ENCODE assay signal across 1 cellular context in the genomic region with DNA sequence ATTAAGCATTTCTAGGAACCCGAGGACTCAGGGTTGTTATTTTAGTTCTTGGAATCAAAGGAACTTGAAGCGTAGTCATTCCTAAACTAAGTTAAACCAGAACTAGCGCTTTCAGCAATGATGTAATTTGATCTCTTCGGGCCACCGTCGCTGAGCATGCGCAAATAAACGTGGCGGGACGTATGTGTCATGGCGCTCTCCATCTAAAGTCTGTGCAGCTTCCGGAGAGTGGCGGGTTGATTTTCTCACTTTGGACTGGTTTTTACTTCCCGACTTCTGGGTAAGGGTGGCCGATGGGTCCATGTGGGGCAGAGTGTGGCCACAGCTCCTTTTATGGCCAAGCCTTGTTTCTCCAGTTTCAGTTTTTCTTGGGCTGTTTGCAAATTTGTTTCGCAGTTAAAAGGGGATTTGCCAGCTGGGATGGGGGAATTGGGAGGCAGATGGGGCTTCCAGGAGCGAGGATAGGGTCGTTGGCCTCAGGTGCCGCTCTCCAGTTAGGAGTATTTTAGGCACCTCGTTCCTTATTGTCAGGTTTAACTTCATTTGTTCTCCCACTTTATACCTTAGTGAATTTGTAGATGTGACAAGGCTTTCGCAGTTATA.
A peak's percentile ranks its signal among the peaks of the same experiment; 100 is the strongest.
TF ChIP-seq lines count a peak whose summit lies in the region.

Gene CDKAL1, plus strand, starts transcription at position 163 of the 603 bp plus-strand sequence. CDS start 11,894 bp downstream, outside the sequence.

TF ChIP-seq in HepG2, 621 proteins besides CTCF, POLR2A, EP300 and RAD21 (continued from another document and continues in another):
- TF ChIP-seq E2F2 (CRISPR knock-in tag; IDR thresholded peaks at IDR 0.05; ENCODE audit: borderline replicate concordance) = peak; percentile 46; the same call in 1 of the 2 replicates
- no peak for TF ChIP-seq ATAD3A (CRISPR knock-in tag; IDR thresholded peaks at IDR 0.05)
- TF ChIP-seq, protein P1, sequence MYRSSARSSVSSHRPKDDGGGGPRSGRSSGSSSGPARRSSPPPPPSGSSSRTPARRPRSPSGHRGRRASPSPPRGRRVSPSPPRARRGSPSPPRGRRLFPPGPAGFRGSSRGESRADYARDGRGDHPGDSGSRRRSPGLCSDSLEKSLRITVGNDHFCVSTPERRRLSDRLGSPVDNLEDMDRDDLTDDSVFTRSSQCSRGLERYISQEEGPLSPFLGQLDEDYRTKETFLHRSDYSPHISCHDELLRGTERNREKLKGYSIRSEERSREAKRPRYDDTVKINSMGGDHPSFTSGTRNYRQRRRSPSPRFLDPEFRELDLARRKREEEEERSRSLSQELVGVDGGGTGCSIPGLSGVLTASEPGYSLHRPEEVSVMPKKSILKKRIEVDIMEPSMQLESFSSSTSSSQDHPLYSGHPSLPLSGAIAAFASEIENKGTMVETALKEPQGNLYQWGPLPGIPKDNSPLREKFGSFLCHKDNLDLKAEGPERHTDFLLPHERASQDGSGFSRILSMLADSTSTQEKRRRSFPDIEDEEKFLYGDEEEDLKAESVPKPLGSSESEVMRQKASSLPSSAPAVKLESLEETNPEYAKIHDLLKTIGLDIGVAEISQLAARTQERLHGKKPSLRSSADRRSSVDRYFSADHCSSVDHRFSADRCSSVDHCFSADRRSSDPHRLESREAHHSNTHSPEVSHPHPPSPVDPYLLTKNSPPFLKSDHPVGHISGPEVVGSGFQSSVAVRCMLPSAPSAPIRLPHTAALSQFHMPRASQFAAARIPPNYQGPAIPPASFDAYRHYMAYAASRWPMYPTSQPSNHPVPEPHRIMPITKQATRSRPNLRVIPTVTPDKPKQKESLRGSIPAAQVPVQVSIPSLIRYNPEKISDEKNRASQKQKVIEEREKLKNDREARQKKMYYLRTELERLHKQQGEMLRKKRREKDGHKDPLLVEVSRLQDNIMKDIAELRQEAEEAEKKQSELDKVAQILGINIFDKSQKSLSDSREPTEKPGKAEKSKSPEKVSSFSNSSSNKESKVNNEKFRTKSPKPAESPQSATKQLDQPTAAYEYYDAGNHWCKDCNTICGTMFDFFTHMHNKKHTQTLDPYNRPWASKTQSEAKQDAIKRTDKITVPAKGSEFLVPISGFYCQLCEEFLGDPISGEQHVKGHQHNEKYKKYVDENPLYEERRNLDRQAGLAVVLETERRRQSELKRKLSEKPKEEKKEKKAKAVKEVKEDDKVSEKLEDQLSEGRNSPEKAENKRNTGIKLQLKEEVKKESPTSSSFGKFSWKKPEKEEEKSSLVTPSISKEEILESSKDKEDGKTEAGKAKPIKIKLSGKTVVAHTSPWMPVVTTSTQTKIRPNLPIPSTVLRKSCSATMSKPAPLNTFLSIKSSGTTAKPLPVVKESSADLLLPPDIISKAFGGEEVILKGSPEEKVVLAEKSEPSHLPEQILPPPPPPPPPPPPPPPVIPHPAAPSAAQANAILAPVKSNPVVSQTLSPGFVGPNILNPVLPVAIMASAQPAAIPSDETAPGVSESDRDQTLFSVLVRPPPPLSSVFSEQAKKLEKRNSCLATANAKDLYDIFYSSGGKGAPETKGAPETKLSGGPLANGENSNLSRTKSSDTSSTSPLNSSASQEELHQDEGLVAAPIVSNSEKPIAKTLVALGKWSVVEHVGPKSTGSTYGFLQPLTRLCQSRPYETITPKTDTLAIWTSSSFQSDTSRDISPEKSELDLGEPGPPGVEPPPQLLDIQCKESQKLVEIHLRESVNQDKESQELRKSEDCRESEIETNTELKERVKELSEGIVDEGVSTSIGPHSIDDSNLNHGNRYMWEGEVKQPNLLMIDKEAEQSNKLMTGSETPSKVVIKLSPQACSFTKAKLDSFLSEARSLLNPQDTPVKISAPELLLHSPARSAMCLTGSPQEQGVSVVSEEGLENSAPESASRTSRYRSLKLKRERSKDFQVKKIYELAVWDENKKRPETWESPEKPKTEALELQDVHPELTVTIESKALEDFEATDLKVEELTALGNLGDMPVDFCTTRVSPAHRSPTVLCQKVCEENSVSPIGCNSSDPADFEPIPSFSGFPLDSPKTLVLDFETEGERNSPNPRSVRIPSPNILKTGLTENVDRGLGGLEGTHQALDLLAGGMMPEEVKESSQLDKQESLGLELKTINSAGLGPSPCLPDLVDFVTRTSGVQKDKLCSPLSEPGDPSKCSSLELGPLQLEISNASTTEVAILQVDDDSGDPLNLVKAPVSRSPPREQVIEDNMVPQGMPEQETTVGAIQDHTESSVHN (CRISPR knock-in tag; IDR thresholded peaks at IDR 0.05) = no peak
- no peak for TF ChIP-seq JUNB (CRISPR knock-in tag; IDR thresholded peaks at IDR 0.05; ENCODE audit: borderline replicate concordance)
- TF ChIP-seq ZNF180 (CRISPR knock-in tag; IDR thresholded peaks at IDR 0.05; ENCODE audit: borderline replicate concordance, low read depth) = no peak
- TF ChIP-seq STAG1 (CRISPR knock-in tag; IDR thresholded peaks at IDR 0.05) = 0 out of 2 replicates have a peak, but pooled peaks have one; percentile 11
- no peak for TF ChIP-seq HOXD1 (CRISPR knock-in tag; IDR thresholded peaks at IDR 0.05)
- TF ChIP-seq CSRNP2 (CRISPR knock-in tag; conservative IDR thresholded peaks at IDR 0.05; ENCODE audit: low read depth) = no peak
- no peak for TF ChIP-seq TBP (CRISPR knock-in tag; IDR thresholded peaks at IDR 0.05)
- no peak for TF ChIP-seq EED (CRISPR knock-in tag; IDR thresholded peaks at IDR 0.05)
- no peak for TF ChIP-seq TSC22D2 (CRISPR knock-in tag; IDR thresholded peaks at IDR 0.05; ENCODE audit: borderline replicate concordance)
- TF ChIP-seq REPIN1 (CRISPR knock-in tag; IDR thresholded peaks at IDR 0.05; ENCODE audit: borderline replicate concordance, low read depth) = peak; percentile 91; the same call in 1 of the 2 replicates
- TF ChIP-seq, protein P2, sequence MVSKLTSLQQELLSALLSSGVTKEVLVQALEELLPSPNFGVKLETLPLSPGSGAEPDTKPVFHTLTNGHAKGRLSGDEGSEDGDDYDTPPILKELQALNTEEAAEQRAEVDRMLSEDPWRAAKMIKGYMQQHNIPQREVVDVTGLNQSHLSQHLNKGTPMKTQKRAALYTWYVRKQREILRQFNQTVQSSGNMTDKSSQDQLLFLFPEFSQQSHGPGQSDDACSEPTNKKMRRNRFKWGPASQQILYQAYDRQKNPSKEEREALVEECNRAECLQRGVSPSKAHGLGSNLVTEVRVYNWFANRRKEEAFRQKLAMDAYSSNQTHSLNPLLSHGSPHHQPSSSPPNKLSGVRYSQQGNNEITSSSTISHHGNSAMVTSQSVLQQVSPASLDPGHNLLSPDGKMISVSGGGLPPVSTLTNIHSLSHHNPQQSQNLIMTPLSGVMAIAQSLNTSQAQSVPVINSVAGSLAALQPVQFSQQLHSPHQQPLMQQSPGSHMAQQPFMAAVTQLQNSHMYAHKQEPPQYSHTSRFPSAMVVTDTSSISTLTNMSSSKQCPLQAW (CRISPR knock-in tag; IDR thresholded peaks at IDR 0.05) = peak; percentile 20; the same call in 1 of the 2 replicates
- no peak for TF ChIP-seq LCORL (IDR thresholded peaks at IDR 0.05)
- TF ChIP-seq LCORL (CRISPR knock-in tag; IDR thresholded peaks at IDR 0.05) = peak; percentile 36; the same call in 1 of the 2 replicates
- TF ChIP-seq ZNF550 (CRISPR knock-in tag; IDR thresholded peaks at IDR 0.05; ENCODE audit: borderline replicate concordance) = no peak
- TF ChIP-seq ZNF790 (CRISPR knock-in tag; IDR thresholded peaks at IDR 0.05; ENCODE audit: borderline replicate concordance) = no peak
- TF ChIP-seq SOX6 (IDR thresholded peaks at IDR 0.05) = no peak
- peak; percentile 59 for TF ChIP-seq SOX6 (CRISPR knock-in tag; IDR thresholded peaks at IDR 0.05)
- TF ChIP-seq ZNF343 (CRISPR knock-in tag; IDR thresholded peaks at IDR 0.05) = no peak
- no peak for TF ChIP-seq KAT2B (IDR thresholded peaks at IDR 0.05; ENCODE audit: borderline replicate concordance, low read depth, low read length)
- TF ChIP-seq, protein P3, sequence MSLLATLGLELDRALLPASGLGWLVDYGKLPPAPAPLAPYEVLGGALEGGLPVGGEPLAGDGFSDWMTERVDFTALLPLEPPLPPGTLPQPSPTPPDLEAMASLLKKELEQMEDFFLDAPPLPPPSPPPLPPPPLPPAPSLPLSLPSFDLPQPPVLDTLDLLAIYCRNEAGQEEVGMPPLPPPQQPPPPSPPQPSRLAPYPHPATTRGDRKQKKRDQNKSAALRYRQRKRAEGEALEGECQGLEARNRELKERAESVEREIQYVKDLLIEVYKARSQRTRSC (CRISPR knock-in tag; IDR thresholded peaks at IDR 0.05; ENCODE audit: low read depth) = no peak
- TF ChIP-seq ZNF446 (CRISPR knock-in tag; IDR thresholded peaks at IDR 0.05) = no peak
- TF ChIP-seq TOPORS (CRISPR knock-in tag; IDR thresholded peaks at IDR 0.05) = 0 out of 2 replicates have a peak, but pooled peaks have one; percentile 54
- 0 out of 2 replicates have a peak, but pooled peaks have one; percentile 52 for TF ChIP-seq ZNF557 (CRISPR knock-in tag; IDR thresholded peaks at IDR 0.05)
- TF ChIP-seq KDM6A (CRISPR knock-in tag; IDR thresholded peaks at IDR 0.05; ENCODE audit: low read depth) = no peak
- peak; percentile 83 for TF ChIP-seq ATF1 (CRISPR knock-in tag; IDR thresholded peaks at IDR 0.05)
- no peak for TF ChIP-seq NR3C1 (CRISPR knock-in tag; IDR thresholded peaks at IDR 0.05)
- TF ChIP-seq, protein P4, sequence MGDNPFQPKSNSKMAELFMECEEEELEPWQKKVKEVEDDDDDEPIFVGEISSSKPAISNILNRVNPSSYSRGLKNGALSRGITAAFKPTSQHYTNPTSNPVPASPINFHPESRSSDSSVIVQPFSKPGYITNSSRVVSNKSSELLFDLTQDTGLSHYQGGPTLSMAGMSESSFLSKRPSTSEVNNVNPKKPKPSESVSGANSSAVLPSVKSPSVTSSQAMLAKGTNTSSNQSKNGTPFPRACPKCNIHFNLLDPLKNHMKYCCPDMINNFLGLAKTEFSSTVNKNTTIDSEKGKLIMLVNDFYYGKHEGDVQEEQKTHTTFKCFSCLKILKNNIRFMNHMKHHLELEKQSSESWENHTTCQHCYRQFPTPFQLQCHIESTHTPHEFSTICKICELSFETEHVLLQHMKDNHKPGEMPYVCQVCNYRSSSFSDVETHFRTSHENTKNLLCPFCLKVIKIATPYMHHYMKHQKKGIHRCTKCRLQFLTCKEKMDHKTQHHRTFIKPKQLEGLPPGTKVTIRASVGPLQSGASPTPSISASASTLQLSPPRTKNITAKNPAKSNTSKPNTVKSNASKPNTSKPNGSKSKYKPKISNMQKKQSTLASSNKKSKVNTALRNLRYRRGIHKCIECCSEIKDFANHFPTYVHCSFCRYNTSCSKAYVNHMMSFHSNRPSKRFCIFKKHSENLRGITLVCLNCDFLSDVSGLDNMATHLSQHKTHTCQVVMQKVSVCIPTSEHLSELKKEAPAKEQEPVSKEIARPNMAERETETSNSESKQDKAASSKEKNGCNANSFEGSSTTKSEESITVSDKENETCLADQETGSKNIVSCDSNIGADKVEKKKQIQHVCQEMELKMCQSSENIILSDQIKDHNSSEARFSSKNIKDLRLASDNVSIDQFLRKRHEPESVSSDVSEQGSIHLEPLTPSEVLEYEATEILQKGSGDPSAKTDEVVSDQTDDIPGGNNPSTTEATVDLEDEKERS (CRISPR knock-in tag; IDR thresholded peaks at IDR 0.05) = no peak
- no peak for TF ChIP-seq KLF13 (CRISPR knock-in tag; IDR thresholded peaks at IDR 0.05)
- peak; percentile 97 for TF ChIP-seq PHF20 (CRISPR knock-in tag; IDR thresholded peaks at IDR 0.05)
- no peak for TF ChIP-seq NCOA5 (CRISPR knock-in tag; IDR thresholded peaks at IDR 0.05)
- TF ChIP-seq ZNF337 (CRISPR knock-in tag; IDR thresholded peaks at IDR 0.05; ENCODE audit: borderline replicate concordance, low read depth) = no peak
- TF ChIP-seq ZC3H13 (CRISPR knock-in tag; IDR thresholded peaks at IDR 0.05) = no peak
- TF ChIP-seq, protein P5, sequence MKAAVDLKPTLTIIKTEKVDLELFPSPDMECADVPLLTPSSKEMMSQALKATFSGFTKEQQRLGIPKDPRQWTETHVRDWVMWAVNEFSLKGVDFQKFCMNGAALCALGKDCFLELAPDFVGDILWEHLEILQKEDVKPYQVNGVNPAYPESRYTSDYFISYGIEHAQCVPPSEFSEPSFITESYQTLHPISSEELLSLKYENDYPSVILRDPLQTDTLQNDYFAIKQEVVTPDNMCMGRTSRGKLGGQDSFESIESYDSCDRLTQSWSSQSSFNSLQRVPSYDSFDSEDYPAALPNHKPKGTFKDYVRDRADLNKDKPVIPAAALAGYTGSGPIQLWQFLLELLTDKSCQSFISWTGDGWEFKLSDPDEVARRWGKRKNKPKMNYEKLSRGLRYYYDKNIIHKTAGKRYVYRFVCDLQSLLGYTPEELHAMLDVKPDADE (CRISPR knock-in tag; IDR thresholded peaks at IDR 0.05) = no peak
- peak; percentile 78; the same call in 1 of the 2 replicates for TF ChIP-seq YEATS4 (CRISPR knock-in tag; IDR thresholded peaks at IDR 0.05; ENCODE audit: borderline replicate concordance)
- TF ChIP-seq RBM39 (IDR thresholded peaks at IDR 0.05; ENCODE audit: low read depth, low read length, poor library complexity, severe bottlenecking) = no peak
- no peak for TF ChIP-seq MYNN (CRISPR knock-in tag; IDR thresholded peaks at IDR 0.05; ENCODE audit: low read depth)
- no peak for TF ChIP-seq SATB2 (CRISPR knock-in tag; IDR thresholded peaks at IDR 0.05)
- 0 out of 2 replicates have a peak, but pooled peaks have one; percentile 18 for TF ChIP-seq NKX3-1 (CRISPR knock-in tag; IDR thresholded peaks at IDR 0.05)
- TF ChIP-seq, protein P6, sequence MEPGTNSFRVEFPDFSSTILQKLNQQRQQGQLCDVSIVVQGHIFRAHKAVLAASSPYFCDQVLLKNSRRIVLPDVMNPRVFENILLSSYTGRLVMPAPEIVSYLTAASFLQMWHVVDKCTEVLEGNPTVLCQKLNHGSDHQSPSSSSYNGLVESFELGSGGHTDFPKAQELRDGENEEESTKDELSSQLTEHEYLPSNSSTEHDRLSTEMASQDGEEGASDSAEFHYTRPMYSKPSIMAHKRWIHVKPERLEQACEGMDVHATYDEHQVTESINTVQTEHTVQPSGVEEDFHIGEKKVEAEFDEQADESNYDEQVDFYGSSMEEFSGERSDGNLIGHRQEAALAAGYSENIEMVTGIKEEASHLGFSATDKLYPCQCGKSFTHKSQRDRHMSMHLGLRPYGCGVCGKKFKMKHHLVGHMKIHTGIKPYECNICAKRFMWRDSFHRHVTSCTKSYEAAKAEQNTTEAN (CRISPR knock-in tag; conservative IDR thresholded peaks at IDR 0.05) = 0 out of 2 replicates have a peak, but pooled peaks have one; percentile 25
- TF ChIP-seq FOSL2 (CRISPR knock-in tag; IDR thresholded peaks at IDR 0.05) = peak; percentile 73
